In the genomic region with DNA sequence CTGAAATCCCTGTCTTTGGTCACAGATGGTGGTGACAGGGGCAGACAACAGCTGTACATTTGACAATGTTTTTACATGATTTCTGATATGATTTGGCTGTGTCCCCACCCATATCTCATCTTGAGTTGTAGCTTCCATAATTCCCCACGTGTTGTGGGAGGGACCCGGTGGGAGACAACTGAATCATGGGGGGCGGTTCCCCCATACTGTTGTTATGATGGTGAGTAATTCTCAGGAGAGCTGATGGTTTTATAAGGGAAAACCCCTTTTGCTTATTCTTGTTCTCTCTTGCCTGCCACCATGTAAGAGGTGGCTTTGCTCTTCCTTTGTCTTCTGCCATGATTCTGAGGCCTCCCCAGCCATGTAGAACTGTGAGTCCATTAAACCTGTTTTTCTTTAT, we compare ENCODE assay signal across 24 cellular contexts.
DNase-seq lines count a peak whose midpoint lies in the region; ATAC-seq and TF ChIP-seq lines count a peak whose summit lies in the region.
"Had no signal": no experiment of that assay in that cellular context is flagged by ENCODE, and none has a peak within 500 bp of the region (broad histone marks: within the 10 kb centered on the region; RNA-seq: fewer than 3 reads in every experiment).

No MANE protein-coding gene starts in this region.

- H3K9me3 ChIP-seq in smooth muscle cell (replicated peaks; ENCODE audit: low read depth), result no peaks in the 10 kb centered on the region
- H3K9me3 ChIP-seq: adrenal gland had no signal

- H3K36me3 Mint-ChIP-seq in activated CD8-positive, alpha-beta T cell treated with anti-CD3 and anti-CD28 coated beads for 36 hours (ENCODE audit: low read depth), result peaks cover 13% of the 10 kb centered on the region
- no peaks in the 10 kb centered on the region for H3K36me3 Mint-ChIP-seq in activated CD8-positive, alpha-beta T cell treated with anti-CD3 and anti-CD28 coated beads, Interleukin-2, amount 10 ng/mL, durations not matched to agents 7 days and 5 days (ENCODE audit: low read depth)
- H3K36me3 Mint-ChIP-seq in activated T-cell treated with anti-CD3 and anti-CD28 coated beads, Interleukin-2, amount 50 U/mL, for 72 hours (ENCODE audit: insufficient read depth in 2 of 2), result peaks cover 6 to 12% of the 10 kb centered on the region in 2 donors
- H3K36me3 Mint-ChIP-seq in naive B cell, result peaks cover 37 to 42% of the 10 kb centered on the region in 2 donors

- peak; percentile 49 for DNase-seq in activated CD8-positive, alpha-beta T cell treated with anti-CD3 and anti-CD28 coated beads for 36 hours
- no peak for DNase-seq in activated CD8-positive, alpha-beta T cell treated with anti-CD3 and anti-CD28 coated beads, Interleukin-2, amount 10 ng/mL, durations not matched to agents 7 days and 5 days
- peak; percentile 6 for DNase-seq in EH (ENCODE audit: low read depth)
- peak; percentile 31 to 34 for DNase-seq in activated T-cell treated with anti-CD3 and anti-CD28 coated beads, Interleukin-2, amount 50 U/mL, for 72 hours
- DNase-seq in naive B cell, result no peak
- no peak for DNase-seq in smooth muscle cell (lab: John Stamatoyannopoulos, UW; ENCODE audit: unreplicated experiment)
- no peak for DNase-seq in pons (ENCODE audit: low spot score)
- DNase-seq: activated CD8-positive, alpha-beta memory T cell treated with anti-CD3 and anti-CD28 coated beads, Interleukin-2, amount 50 U/mL, for 48 hours; adrenal gland; central memory CD4-positive, alpha-beta T cell; DMS79; heart left ventricle; NCI-H1436 treated with DMSO at 0.1 percent for 48 hours; NCI-H2171 treated with DMSO at 0.1 percent for 48 hours; NCI-H748 treated with DMSO at 0.1 percent for 48 hours; SHP77 treated with DMSO at 0.1 percent for 48 hours; spleen; stomach; WERI-Rb-1 had no signal

- H3K36me3 ChIP-seq in smooth muscle cell (ENCODE audit: low read depth), result no peaks in the 10 kb centered on the region
- H3K36me3 ChIP-seq: adrenal gland, heart left ventricle, stomach, WERI-Rb-1 had no signal

- peaks cover 5% of the 10 kb centered on the region for H3K9me3 Mint-ChIP-seq in activated CD8-positive, alpha-beta T cell treated with anti-CD3 and anti-CD28 coated beads for 36 hours
- no peaks in the 10 kb centered on the region for H3K9me3 Mint-ChIP-seq in activated CD8-positive, alpha-beta T cell treated with anti-CD3 and anti-CD28 coated beads, Interleukin-2, amount 10 ng/mL, durations not matched to agents 7 days and 5 days (ENCODE audit: insufficient read depth)
- peaks cover 9 to 12% of the 10 kb centered on the region in 2 donors for H3K9me3 Mint-ChIP-seq in activated T-cell treated with anti-CD3 and anti-CD28 coated beads, Interleukin-2, amount 50 U/mL, for 72 hours
- H3K9me3 Mint-ChIP-seq in naive B cell, result peaks cover 3 to 14% (median 10%) of the 10 kb centered on the region in 7 donors
- H3K9me3 Mint-ChIP-seq: GM23338 had no signal

- H2AFZ ChIP-seq in smooth muscle cell (ENCODE audit: low read depth), result no peak overlapping the region
- H2AFZ ChIP-seq: GM23338 had no signal

- H3K27me3 ChIP-seq in smooth muscle cell (ENCODE audit: low read depth), result no peaks in the 10 kb centered on the region
- H3K27me3 ChIP-seq: adrenal gland, heart left ventricle, spleen, stomach had no signal

- no peak overlapping the region for H3K4me3 ChIP-seq in smooth muscle cell
- H3K4me3 ChIP-seq: adrenal gland, GM23338, heart left ventricle, lung, spleen, stomach had no signal

- no peak overlapping the region for H3K27ac Mint-ChIP-seq in activated CD8-positive, alpha-beta T cell treated with anti-CD3 and anti-CD28 coated beads for 36 hours
- no peak overlapping the region for H3K27ac Mint-ChIP-seq in activated CD8-positive, alpha-beta T cell treated with anti-CD3 and anti-CD28 coated beads, Interleukin-2, amount 10 ng/mL, durations not matched to agents 7 days and 5 days
- peak overlapping the region; percentile 68 for H3K27ac Mint-ChIP-seq in activated T-cell treated with anti-CD3 and anti-CD28 coated beads, Interleukin-2, amount 50 U/mL, for 72 hours
- H3K27ac Mint-ChIP-seq in naive B cell, result peak overlapping the region; percentile 16 to 93 (median 52)
- H3K27ac Mint-ChIP-seq: GM23338; progenitor cell of endocrine pancreas; T-helper 1 cell treated with Interleukin-12 subunit alpha and Interleukin-12 subunit beta and Interleukin-4 antibody, amounts not matched to agents 30 μg/mL and 1 μg/mL, for 36 hours had no signal

- H3K9ac ChIP-seq in smooth muscle cell (ENCODE audit: low read depth), result no peak overlapping the region

- H4K20me1 ChIP-seq in smooth muscle cell (ENCODE audit: low read depth), result no peaks in the 10 kb centered on the region

- no peak overlapping the region for H3K4me3 Mint-ChIP-seq in activated CD8-positive, alpha-beta T cell treated with anti-CD3 and anti-CD28 coated beads for 36 hours
- no peak overlapping the region for H3K4me3 Mint-ChIP-seq in activated CD8-positive, alpha-beta T cell treated with anti-CD3 and anti-CD28 coated beads, Interleukin-2, amount 10 ng/mL, durations not matched to agents 7 days and 5 days
- H3K4me3 Mint-ChIP-seq in activated T-cell treated with anti-CD3 and anti-CD28 coated beads, Interleukin-2, amount 50 U/mL, for 72 hours, result no peak overlapping the region
- peak overlapping the region in 2 of 8 donors; percentile 1 to 8 for H3K4me3 Mint-ChIP-seq in naive B cell
- H3K4me3 Mint-ChIP-seq: GM23338; T-helper 1 cell treated with Interleukin-12 subunit alpha and Interleukin-12 subunit beta and Interleukin-4 antibody, amounts not matched to agents 30 μg/mL and 1 μg/mL, for 36 hours had no signal

- H3K4me1 ChIP-seq in smooth muscle cell (ENCODE audit: low read depth), result no peaks in the 10 kb centered on the region
- H3K4me1 ChIP-seq: adrenal gland, heart left ventricle, spleen had no signal

- H3F3A ChIP-seq in smooth muscle cell (ENCODE audit: low read depth), result no peaks in the 10 kb centered on the region

- WGBS in smooth muscle cell (ENCODE audit: low lambda C conversion rate), result 90% methylated on average over 3 of the region's 3 CpGs

- H3K79me2 ChIP-seq in smooth muscle cell (ENCODE audit: low read depth), result no peaks in the 10 kb centered on the region

- H3K4me1 Mint-ChIP-seq in activated CD8-positive, alpha-beta T cell treated with anti-CD3 and anti-CD28 coated beads for 36 hours (ENCODE audit: low read depth), result peaks cover 6% of the 10 kb centered on the region
- H3K4me1 Mint-ChIP-seq in activated CD8-positive, alpha-beta T cell treated with anti-CD3 and anti-CD28 coated beads, Interleukin-2, amount 10 ng/mL, durations not matched to agents 7 days and 5 days (ENCODE audit: low read depth), result no peaks in the 10 kb centered on the region
- H3K4me1 Mint-ChIP-seq in activated T-cell treated with anti-CD3 and anti-CD28 coated beads, Interleukin-2, amount 50 U/mL, for 72 hours (ENCODE audit: low read depth), result peaks cover 13% of the 10 kb centered on the region
- peaks cover 38 to 56% (median 46%) of the 10 kb centered on the region in 3 donors for H3K4me1 Mint-ChIP-seq in naive B cell
- H3K4me1 Mint-ChIP-seq: GM23338 had no signal

- no peak overlapping the region for H3K27ac ChIP-seq in smooth muscle cell (ENCODE audit: low read depth)
- H3K27ac ChIP-seq: adrenal gland, heart left ventricle, spleen, stomach, WERI-Rb-1 had no signal

- CTCF ChIA-PET in activated CD8-positive, alpha-beta T cell treated with anti-CD3 and anti-CD28 coated beads for 36 hours (lab: Charles Lee), result no interaction called here
- CTCF ChIA-PET in activated CD8-positive, alpha-beta T cell treated with anti-CD3 and anti-CD28 coated beads, Interleukin-2, amount 10 ng/mL, durations not matched to agents 7 days and 5 days (lab: Charles Lee), result no interaction called here

- POLR2A ChIA-PET in activated CD8-positive, alpha-beta T cell treated with anti-CD3 and anti-CD28 coated beads for 36 hours (lab: Charles Lee), result interaction anchor here (0.6 kb wide), 1 partner anchor 355 kb away, joined by 4 read pairs; no protein-coding TSS in a partner anchor
- POLR2A ChIA-PET in activated CD8-positive, alpha-beta T cell treated with anti-CD3 and anti-CD28 coated beads, Interleukin-2, amount 10 ng/mL, durations not matched to agents 7 days and 5 days (lab: Charles Lee), result no interaction called here

- intact Hi-C loops in activated CD8-positive, alpha-beta T cell treated with anti-CD3 and anti-CD28 coated beads for 36 hours (cut with micrococcal nuclease), result no loop called here

- H3K4me2 ChIP-seq in smooth muscle cell, result no peak overlapping the region
- H3K4me2 ChIP-seq: GM23338 had no signal

- TF ChIP-seq CTCF in activated CD8-positive, alpha-beta T cell treated with anti-CD3 and anti-CD28 coated beads for 36 hours (IDR thresholded peaks at IDR 0.05), result no peak
- no peak for TF ChIP-seq CTCF in smooth muscle cell (IDR thresholded peaks at IDR 0.05; ENCODE audit: borderline replicate concordance, insufficient read depth, poor library complexity, severe bottlenecking)

- peak; percentile 73 for ATAC-seq in activated CD8-positive, alpha-beta T cell treated with anti-CD3 and anti-CD28 coated beads for 36 hours
- no peak for ATAC-seq in activated CD8-positive, alpha-beta T cell treated with anti-CD3 and anti-CD28 coated beads, Interleukin-2, amount 10 ng/mL, durations not matched to agents 7 days and 5 days
- ATAC-seq in activated T-cell treated with anti-CD3 and anti-CD28 coated beads, Interleukin-2, amount 50 U/mL, for 72 hours (replicated peaks in 1 of 2), result peak; percentile 78 to 83
- no peak for ATAC-seq in naive B cell (ENCODE audit: low read depth in 2 of 2)
- no peak for ATAC-seq in HG02763 (IDR thresholded peaks at IDR 0.05; ENCODE audit: unreplicated experiment)
- ATAC-seq: GM23338, heart left ventricle had no signal

- H3K27me3 Mint-ChIP-seq in activated CD8-positive, alpha-beta T cell treated with anti-CD3 and anti-CD28 coated beads for 36 hours, result no peaks in the 10 kb centered on the region
- H3K27me3 Mint-ChIP-seq in activated CD8-positive, alpha-beta T cell treated with anti-CD3 and anti-CD28 coated beads, Interleukin-2, amount 10 ng/mL, durations not matched to agents 7 days and 5 days (ENCODE audit: low read depth), result no peaks in the 10 kb centered on the region
- no peaks in the 10 kb centered on the region for H3K27me3 Mint-ChIP-seq in activated T-cell treated with anti-CD3 and anti-CD28 coated beads, Interleukin-2, amount 50 U/mL, for 72 hours (ENCODE audit: low read depth)
- no peaks in the 10 kb centered on the region for H3K27me3 Mint-ChIP-seq in naive B cell
- H3K27me3 Mint-ChIP-seq: progenitor cell of endocrine pancreas had no signal

Comparison
In these comparisons a context has a peak if more than half of its experiments do, and no peak if none do; other contexts are left out.
1. ATAC-seq: peak in activated CD8-positive, alpha-beta T cell treated with anti-CD3 and anti-CD28 coated beads for 36 hours (single experiment) and activated T-cell treated with anti-CD3 and anti-CD28 coated beads, Interleukin-2, amount 50 U/mL, for 72 hours (2 of 2); none in activated CD8-positive, alpha-beta T cell treated with anti-CD3 and anti-CD28 coated beads, Interleukin-2, amount 10 ng/mL, durations not matched to agents 7 days and 5 days (single experiment), naive B cell (0 of 2) and HG02763 (single experiment).
2. DNase-seq: peak in activated CD8-positive, alpha-beta T cell treated with anti-CD3 and anti-CD28 coated beads for 36 hours (single experiment), EH (single experiment) and activated T-cell treated with anti-CD3 and anti-CD28 coated beads, Interleukin-2, amount 50 U/mL, for 72 hours (2 of 2); none in activated CD8-positive, alpha-beta T cell treated with anti-CD3 and anti-CD28 coated beads, Interleukin-2, amount 10 ng/mL, durations not matched to agents 7 days and 5 days (single experiment), naive B cell (single experiment), smooth muscle cell (single experiment) and pons (single experiment).
3. H3K27ac Mint-ChIP-seq: peak in activated T-cell treated with anti-CD3 and anti-CD28 coated beads, Interleukin-2, amount 50 U/mL, for 72 hours (single experiment) and naive B cell (6 of 6); none in activated CD8-positive, alpha-beta T cell treated with anti-CD3 and anti-CD28 coated beads for 36 hours (single experiment) and activated CD8-positive, alpha-beta T cell treated with anti-CD3 and anti-CD28 coated beads, Interleukin-2, amount 10 ng/mL, durations not matched to agents 7 days and 5 days (single experiment).